Comparison of ENCODE assay signal across 17 cellular contexts in the genomic region with DNA sequence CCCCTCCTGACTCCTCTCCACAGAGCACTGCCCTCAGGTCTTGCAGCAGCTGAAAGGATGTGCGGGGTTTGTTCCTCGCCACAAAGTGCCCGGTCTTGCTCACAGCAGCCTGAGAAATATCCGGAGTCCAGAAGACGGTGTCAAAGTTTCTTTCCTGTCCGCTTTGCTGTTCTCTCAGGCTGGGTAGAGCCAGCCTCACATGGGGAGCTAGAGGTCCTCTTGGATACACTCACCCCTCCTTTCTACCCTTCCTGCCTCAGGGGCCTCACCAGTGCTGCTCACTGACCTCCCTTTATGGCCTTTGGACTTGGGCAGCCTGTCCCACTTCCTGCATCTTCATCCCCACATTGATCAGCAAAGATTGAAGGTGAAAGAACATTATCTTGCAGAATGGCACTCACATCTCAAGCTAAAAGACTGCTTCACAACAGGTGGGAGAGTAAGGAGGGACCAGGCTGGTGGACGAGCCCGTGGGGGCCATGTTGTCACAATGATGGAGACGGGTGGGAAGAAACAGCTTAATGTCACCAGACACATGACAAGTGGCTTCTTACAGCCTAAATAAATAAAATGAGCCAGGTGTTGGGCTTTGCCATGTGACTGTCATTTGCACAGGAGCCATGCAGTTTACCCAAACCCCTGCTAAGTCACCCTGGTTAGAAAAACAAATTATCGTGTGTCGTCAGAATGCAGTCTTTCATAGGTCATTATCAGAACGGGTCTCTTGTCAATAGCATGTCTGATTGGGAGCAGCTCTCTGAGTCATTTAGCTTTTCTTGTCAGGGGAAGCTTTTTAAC. TPM values are rescaled to one million over a fixed set of nuclear protein-coding genes. Genes with fewer than 3 reads are reported as not detected.
A peak's percentile ranks its signal among the peaks of the same experiment; 100 is the strongest.
DNase-seq lines count a peak whose midpoint lies in the region; TF ChIP-seq lines count a peak whose summit lies in the region.
"Had no signal": no experiment of that assay in that cellular context is flagged by ENCODE, and none has a peak within 500 bp of the region (broad histone marks: within the 10 kb centered on the region; RNA-seq: fewer than 3 reads in every experiment).

No MANE protein-coding gene starts in this region.

- DNase-seq in NCI-H2107 treated with DMSO at 0.1 percent for 48 hours (lab: John Stamatoyannopoulos, UW; ENCODE audit: unreplicated experiment) (peak; percentile 85), NCI-H2107 (lab: John Stamatoyannopoulos, UW) (no peak), NCI-H2081 (lab: John Stamatoyannopoulos, UW) (peak; percentile 92 to 99), SHP77 (lab: John Stamatoyannopoulos, UW) (peak; percentile 98 to 99), chondrocyte (ENCODE audit: low spot score) (no peak), type B pancreatic cell (ENCODE audit: extremely low spot score, unreplicated experiment) (no peak), NCI-H128 (lab: John Stamatoyannopoulos, UW; ENCODE audit: unreplicated experiment) (no peak)
- DNase-seq: 8988T; activated naive CD8-positive, alpha-beta T cell treated with anti-CD3 and anti-CD28 coated beads for 36 hours; body of pancreas; foreskin fibroblast; stimulated activated naive CD4-positive, alpha-beta T cell had no signal

- H3K4me3 ChIP-seq in neutrophil (ENCODE audit: low read depth in 1 of 2, low read length in 1 of 2) = no peak overlapping the region
- H3K4me3 ChIP-seq: BLaER1, body of pancreas, tibial nerve had no signal

- H3K9me3 Mint-ChIP-seq in chondrocyte (ENCODE audit: low read depth) = no peaks in the 10 kb centered on the region
- peaks cover 14% of the 10 kb centered on the region for H3K9me3 Mint-ChIP-seq in type B pancreatic cell
- H3K9me3 Mint-ChIP-seq: activated naive CD8-positive, alpha-beta T cell treated with anti-CD3 and anti-CD28 coated beads for 36 hours; T-helper 1 cell treated with Interleukin-12 subunit alpha and Interleukin-12 subunit beta and Interleukin-4 antibody, amounts not matched to agents 30 μg/mL and 1 μg/mL, for 36 hours; WTC11 had no signal

- no peaks in the 10 kb centered on the region for H3K27me3 Mint-ChIP-seq in chondrocyte (ENCODE audit: low read depth)
- no peaks in the 10 kb centered on the region for H3K27me3 Mint-ChIP-seq in type B pancreatic cell
- H3K27me3 Mint-ChIP-seq: activated naive CD8-positive, alpha-beta T cell treated with anti-CD3 and anti-CD28 coated beads for 36 hours had no signal

- H3K4me1 Mint-ChIP-seq in chondrocyte (ENCODE audit: low read depth) = no peaks in the 10 kb centered on the region
- H3K4me1 Mint-ChIP-seq in type B pancreatic cell (ENCODE audit: unreplicated experiment) = peaks cover 19% of the 10 kb centered on the region
- H3K4me1 Mint-ChIP-seq: activated naive CD8-positive, alpha-beta T cell treated with anti-CD3 and anti-CD28 coated beads for 36 hours had no signal

- H3K27ac Mint-ChIP-seq in chondrocyte (ENCODE audit: unreplicated experiment) (no peak overlapping the region), type B pancreatic cell (no peak overlapping the region)
- H3K27ac Mint-ChIP-seq: activated naive CD8-positive, alpha-beta T cell treated with anti-CD3 and anti-CD28 coated beads for 36 hours; T-helper 1 cell treated with Interleukin-12 subunit alpha and Interleukin-12 subunit beta and Interleukin-4 antibody, amounts not matched to agents 30 μg/mL and 1 μg/mL, for 36 hours; WTC11 had no signal

- no peak overlapping the region for H3K4me3 Mint-ChIP-seq in chondrocyte (ENCODE audit: unreplicated experiment)
- H3K4me3 Mint-ChIP-seq in type B pancreatic cell = no peak overlapping the region
- H3K4me3 Mint-ChIP-seq: activated naive CD8-positive, alpha-beta T cell treated with anti-CD3 and anti-CD28 coated beads for 36 hours; T-helper 1 cell treated with Interleukin-12 subunit alpha and Interleukin-12 subunit beta and Interleukin-4 antibody, amounts not matched to agents 30 μg/mL and 1 μg/mL, for 36 hours; WTC11 had no signal

- H3K36me3 ChIP-seq in neutrophil = no peaks in the 10 kb centered on the region
- H3K36me3 ChIP-seq: tibial nerve had no signal

- H3K36me3 Mint-ChIP-seq in chondrocyte (ENCODE audit: low read depth) = no peaks in the 10 kb centered on the region
- no peaks in the 10 kb centered on the region for H3K36me3 Mint-ChIP-seq in type B pancreatic cell
- H3K36me3 Mint-ChIP-seq: activated naive CD8-positive, alpha-beta T cell treated with anti-CD3 and anti-CD28 coated beads for 36 hours; WTC11 had no signal

- H3K4me1 ChIP-seq in neutrophil (ENCODE audit: control insufficient read depth in 1 of 2, insufficient read depth in 1 of 2, low read depth in 1 of 2, low read length in 1 of 2) = peaks cover 23 to 44% of the 10 kb centered on the region in 2 experiments
- H3K4me1 ChIP-seq: body of pancreas, tibial nerve had no signal

- H3K27me3 ChIP-seq in neutrophil = no peaks in the 10 kb centered on the region
- H3K27me3 ChIP-seq: BLaER1, body of pancreas, tibial nerve had no signal

- TF ChIP-seq CTCF in neutrophil (IDR thresholded peaks at IDR 0.05) (no peak), chondrocyte (IDR thresholded peaks at IDR 0.05) (no peak), type B pancreatic cell (conservative IDR thresholded peaks at IDR 0.05) (no peak)

- no peaks in the 10 kb centered on the region for H3K9me3 ChIP-seq in neutrophil
- H3K9me3 ChIP-seq: BLaER1, body of pancreas, tibial nerve had no signal

- peak overlapping the region; percentile 47 for H3K27ac ChIP-seq in neutrophil
- H3K27ac ChIP-seq: BLaER1, body of pancreas, tibial nerve had no signal

RNA-seq across cellular contexts. Expression of a gene that starts 18.3 kb away (rescaled TPM):
- total RNA-seq in chondrocyte = 19.9 to 26.8 TPM (median 21.6 TPM) in 3 replicates
- total RNA-seq in type B pancreatic cell (ENCODE audit: low replicate concordance) = 75.8 and 114 TPM in 2 replicates

Comparison
In these comparisons a context has a peak if more than half of its experiments do, and no peak if none do; other contexts are left out.
1. DNase-seq: peak in NCI-H2107 treated with DMSO at 0.1 percent for 48 hours (single experiment), NCI-H2081 (2 of 2) and SHP77 (2 of 2); none in NCI-H2107 (single experiment), chondrocyte (single experiment), type B pancreatic cell (single experiment) and NCI-H128 (single experiment).